Comparison of ENCODE assay signal across 8 cellular contexts in genomic region chr2:183123117-183123958, GRCh38. TPM values are rescaled to one million over a fixed set of nuclear protein-coding genes. Genes with fewer than 3 reads are reported as not detected.
DNase-seq lines count a peak whose midpoint lies in the region; ATAC-seq and TF ChIP-seq lines count a peak whose summit lies in the region.

No MANE protein-coding gene starts in this region.

- peak overlapping the region; percentile 91 for H3K4me3 Mint-ChIP-seq in activated CD8-positive, alpha-beta T cell treated with anti-CD3 and anti-CD28 coated beads for 36 hours

- 48% methylated on average over 17 of the region's 17 CpGs for WGBS in smooth muscle cell (ENCODE audit: low lambda C conversion rate)

- H3K27ac ChIP-seq in right atrium auricular region = peak overlapping the region; percentile 86 to 89
- peak overlapping the region; percentile 78 for H3K27ac ChIP-seq in smooth muscle cell (ENCODE audit: low read depth)

- H4K20me1 ChIP-seq in smooth muscle cell (ENCODE audit: low read depth) = no peaks in the 10 kb centered on the region

- H3K4me3 ChIP-seq in right atrium auricular region = peak overlapping the region; percentile 82 to 94
- H3K4me3 ChIP-seq in smooth muscle cell = peak overlapping the region; percentile 68

- H3F3A ChIP-seq in smooth muscle cell (ENCODE audit: low read depth) = peaks cover 4% of the 10 kb centered on the region

- H3K36me3 ChIP-seq in right atrium auricular region (no peaks in the 10 kb centered on the region), smooth muscle cell (ENCODE audit: low read depth) (no peaks in the 10 kb centered on the region)

- H3K4me1 Mint-ChIP-seq in activated CD8-positive, alpha-beta T cell treated with anti-CD3 and anti-CD28 coated beads for 36 hours (ENCODE audit: low read depth) = peaks cover 23% of the 10 kb centered on the region

- H3K4me1 ChIP-seq in right atrium auricular region (peaks cover 0 to 16% of the 10 kb centered on the region in 2 donors), smooth muscle cell (ENCODE audit: low read depth) (peaks cover 8% of the 10 kb centered on the region)

- peak overlapping the region; percentile 98 for H3K27ac Mint-ChIP-seq in activated CD8-positive, alpha-beta T cell treated with anti-CD3 and anti-CD28 coated beads for 36 hours

- H3K79me2 ChIP-seq in smooth muscle cell (ENCODE audit: low read depth) = peaks cover 32% of the 10 kb centered on the region

- H3K27me3 Mint-ChIP-seq in activated CD8-positive, alpha-beta T cell treated with anti-CD3 and anti-CD28 coated beads for 36 hours = peaks cover 10% of the 10 kb centered on the region

- H2AFZ ChIP-seq in smooth muscle cell (ENCODE audit: low read depth) = peak overlapping the region; percentile 98

- CTCF ChIA-PET in activated CD8-positive, alpha-beta T cell treated with anti-CD3 and anti-CD28 coated beads for 36 hours (lab: Charles Lee) = interaction anchor here (0.9 kb wide), 1 partner anchor 38 kb away, joined by 3 read pairs; no protein-coding TSS in a partner anchor

- no peak for TF ChIP-seq CTCF in activated CD8-positive, alpha-beta T cell treated with anti-CD3 and anti-CD28 coated beads for 36 hours (IDR thresholded peaks at IDR 0.05)
- TF ChIP-seq CTCF in right atrium auricular region (IDR thresholded peaks at IDR 0.05) (no peak), smooth muscle cell (IDR thresholded peaks at IDR 0.05; ENCODE audit: borderline replicate concordance, insufficient read depth, poor library complexity, severe bottlenecking) (no peak)

- H3K27me3 ChIP-seq in right atrium auricular region (no peaks in the 10 kb centered on the region), smooth muscle cell (ENCODE audit: low read depth) (no peaks in the 10 kb centered on the region)

- H3K9me3 ChIP-seq in right atrium auricular region (no peaks in the 10 kb centered on the region), smooth muscle cell (replicated peaks; ENCODE audit: low read depth) (no peaks in the 10 kb centered on the region)

- ATAC-seq in activated CD8-positive, alpha-beta T cell treated with anti-CD3 and anti-CD28 coated beads for 36 hours = no peak
- ATAC-seq in HG03025 (IDR thresholded peaks at IDR 0.05; ENCODE audit: low FRiP score, unreplicated experiment) = no peak

- POLR2A ChIA-PET in activated CD8-positive, alpha-beta T cell treated with anti-CD3 and anti-CD28 coated beads for 36 hours (lab: Charles Lee) = no interaction called here

- peaks cover 16% of the 10 kb centered on the region for H3K36me3 Mint-ChIP-seq in activated CD8-positive, alpha-beta T cell treated with anti-CD3 and anti-CD28 coated beads for 36 hours (ENCODE audit: low read depth)

- intact Hi-C loops in activated CD8-positive, alpha-beta T cell treated with anti-CD3 and anti-CD28 coated beads for 36 hours (cut with micrococcal nuclease) = no loop called here

- peak overlapping the region; percentile 74 for H3K9ac ChIP-seq in smooth muscle cell (ENCODE audit: low read depth)

- DNase-seq in DMS53 (lab: John Stamatoyannopoulos, UW) = peak; percentile 85
- no peak for DNase-seq in DMS53 treated with DMSO at 0.1 percent for 48 hours (lab: John Stamatoyannopoulos, UW; ENCODE audit: unreplicated experiment)
- peak; percentile 10 for DNase-seq in activated CD8-positive, alpha-beta T cell treated with anti-CD3 and anti-CD28 coated beads for 36 hours
- DNase-seq in right atrium auricular region (ENCODE audit: low spot score) = no peak
- DNase-seq in smooth muscle cell (lab: John Stamatoyannopoulos, UW; ENCODE audit: unreplicated experiment) = no peak
- DNase-seq in iPS-NIHi7 (ENCODE audit: extremely low spot score) = no peak
- DNase-seq in NCI-H2107 (lab: John Stamatoyannopoulos, UW) = no peak

- no peaks in the 10 kb centered on the region for H3K9me3 Mint-ChIP-seq in activated CD8-positive, alpha-beta T cell treated with anti-CD3 and anti-CD28 coated beads for 36 hours

- peak overlapping the region; percentile 91 for H3K4me2 ChIP-seq in smooth muscle cell

RNA-seq across cellular contexts. Expression of gene NUP35, which starts 0.9 kb away (rescaled TPM):
- 10 to 100 TPM; 25.1 to 27.1 TPM for total RNA-seq in activated CD8-positive, alpha-beta T cell treated with anti-CD3 and anti-CD28 coated beads for 36 hours
- total RNA-seq in right atrium auricular region (1 to 10 TPM; 5.0 to 6.6 TPM), smooth muscle cell (14.1 and 17.0 TPM in 2 replicates)
- 3.5 and 6.6 TPM in 2 replicates for polyA plus RNA-seq in smooth muscle cell

RNA-seq across cellular contexts. Expression of gene DUSP19, which starts 44.8 kb away (rescaled TPM):
- total RNA-seq in activated CD8-positive, alpha-beta T cell treated with anti-CD3 and anti-CD28 coated beads for 36 hours = 1 to 10 TPM; 2.1 to 2.3 TPM
- 10 to 100 TPM in 1 of 2 donors, 1 to 10 TPM in 1; 5.5 to 15.3 TPM for total RNA-seq in right atrium auricular region
- total RNA-seq in smooth muscle cell = 1.2 and 1.3 TPM in 2 replicates
- polyA plus RNA-seq in smooth muscle cell = 0.47 and 0.70 TPM in 2 replicates

Comparison
In these comparisons a context has a peak if more than half of its experiments do, and no peak if none do; other contexts are left out.
1. DNase-seq: peak in DMS53 (single experiment) and activated CD8-positive, alpha-beta T cell treated with anti-CD3 and anti-CD28 coated beads for 36 hours (single experiment); none in DMS53 treated with DMSO at 0.1 percent for 48 hours (single experiment), right atrium auricular region (single experiment), smooth muscle cell (single experiment), iPS-NIHi7 (single experiment) and NCI-H2107 (single experiment).